ENCODE assay signal across 20 cellular contexts in genomic region chr1:172411791-172412338, GRCh38. TPM values are rescaled to one million over a fixed set of nuclear protein-coding genes. Genes with fewer than 3 reads are reported as not detected.
DNase-seq lines count a peak whose midpoint lies in the region; ATAC-seq and TF ChIP-seq lines count a peak whose summit lies in the region.
"Had no signal": no experiment of that assay in that cellular context is flagged by ENCODE, and none has a peak within 500 bp of the region (broad histone marks: within the 10 kb centered on the region; RNA-seq: fewer than 3 reads in every experiment).

No MANE protein-coding gene starts in this region.

- DNase-seq in activated naive CD8-positive, alpha-beta T cell treated with anti-CD3 and anti-CD28 coated beads, Interleukin-2, amount 50 U/mL, for 24 hours, result no peak
- no peak for DNase-seq in activated naive CD8-positive, alpha-beta T cell treated with anti-CD3 and anti-CD28 coated beads for 36 hours
- no peak for DNase-seq in Panc1 (ENCODE audit: low read depth, low spot score)
- DNase-seq in effector memory CD8-positive, alpha-beta T cell, result no peak
- DNase-seq in NCI-H2107 treated with DMSO at 0.1 percent for 48 hours (lab: John Stamatoyannopoulos, UW; ENCODE audit: unreplicated experiment), result no peak
- no peak for DNase-seq in gastrocnemius medialis
- DNase-seq in AG08396 (ENCODE audit: low spot score), result no peak
- DNase-seq: ACHN, AML-193, H9, NCI-H1417, NCI-H187, NCI-H226, NCI-H524, NCI-H82, SJCRH30 had no signal

- H3K36me3 ChIP-seq in Panc1 (ENCODE audit: control insufficient read depth, insufficient read depth, low read length) (no peaks in the 10 kb centered on the region), gastrocnemius medialis (no peaks in the 10 kb centered on the region)
- H3K36me3 ChIP-seq: SJCRH30 had no signal

- BruUV-seq in Panc1 (replicated peaks; lab: Mats Ljungman, UMichigan), result no TSS peak

- H3K9me3 Mint-ChIP-seq in activated naive CD8-positive, alpha-beta T cell treated with anti-CD3 and anti-CD28 coated beads, Interleukin-2, amount 50 U/mL, for 24 hours, result no peaks in the 10 kb centered on the region
- no peaks in the 10 kb centered on the region for H3K9me3 Mint-ChIP-seq in activated naive CD8-positive, alpha-beta T cell treated with anti-CD3 and anti-CD28 coated beads for 36 hours
- no peaks in the 10 kb centered on the region for H3K9me3 Mint-ChIP-seq in effector memory CD8-positive, alpha-beta T cell
- H3K9me3 Mint-ChIP-seq: H9 had no signal

- peak; percentile 28 for ATAC-seq in activated naive CD8-positive, alpha-beta T cell treated with anti-CD3 and anti-CD28 coated beads, Interleukin-2, amount 50 U/mL, for 24 hours
- ATAC-seq in Panc1 (no peak), gastrocnemius medialis (no peak)
- peak; percentile 36 for ATAC-seq in effector memory CD8-positive, alpha-beta T cell (replicated peaks)

- H3K4me3 Mint-ChIP-seq in activated naive CD8-positive, alpha-beta T cell treated with anti-CD3 and anti-CD28 coated beads, Interleukin-2, amount 50 U/mL, for 24 hours, result no peak overlapping the region
- no peak overlapping the region for H3K4me3 Mint-ChIP-seq in activated naive CD8-positive, alpha-beta T cell treated with anti-CD3 and anti-CD28 coated beads for 36 hours
- H3K4me3 Mint-ChIP-seq in effector memory CD8-positive, alpha-beta T cell, result no peak overlapping the region
- H3K4me3 Mint-ChIP-seq: H9 had no signal

- peak overlapping the region; percentile 24; the same call in 1 of the 2 replicates for H3K27ac ChIP-seq in Panc1 (ENCODE audit: low read length)
- no peak overlapping the region for H3K27ac ChIP-seq in gastrocnemius medialis
- H3K27ac ChIP-seq: C4-2B, HL-60, KMS-11, SJCRH30 had no signal

- no peaks in the 10 kb centered on the region for H3K27me3 Mint-ChIP-seq in activated naive CD8-positive, alpha-beta T cell treated with anti-CD3 and anti-CD28 coated beads, Interleukin-2, amount 50 U/mL, for 24 hours
- H3K27me3 Mint-ChIP-seq in activated naive CD8-positive, alpha-beta T cell treated with anti-CD3 and anti-CD28 coated beads for 36 hours, result no peaks in the 10 kb centered on the region
- H3K27me3 Mint-ChIP-seq in effector memory CD8-positive, alpha-beta T cell, result no peaks in the 10 kb centered on the region

- H3K4me1 Mint-ChIP-seq in activated naive CD8-positive, alpha-beta T cell treated with anti-CD3 and anti-CD28 coated beads, Interleukin-2, amount 50 U/mL, for 24 hours, result peaks cover 7% of the 10 kb centered on the region
- no peaks in the 10 kb centered on the region for H3K4me1 Mint-ChIP-seq in activated naive CD8-positive, alpha-beta T cell treated with anti-CD3 and anti-CD28 coated beads for 36 hours
- peaks cover 1 to 4% of the 10 kb centered on the region in 2 donors for H3K4me1 Mint-ChIP-seq in effector memory CD8-positive, alpha-beta T cell (ENCODE audit: low read depth in 2 of 2)

- H3K27me3 ChIP-seq in Panc1 (ENCODE audit: control insufficient read depth, insufficient read depth, low read length) (no peaks in the 10 kb centered on the region), gastrocnemius medialis (no peaks in the 10 kb centered on the region)
- H3K27me3 ChIP-seq: SJCRH30 had no signal

- H3K36me3 Mint-ChIP-seq in activated naive CD8-positive, alpha-beta T cell treated with anti-CD3 and anti-CD28 coated beads, Interleukin-2, amount 50 U/mL, for 24 hours (ENCODE audit: low read depth), result no peaks in the 10 kb centered on the region
- H3K36me3 Mint-ChIP-seq in activated naive CD8-positive, alpha-beta T cell treated with anti-CD3 and anti-CD28 coated beads for 36 hours, result peaks cover 2% of the 10 kb centered on the region
- no peaks in the 10 kb centered on the region for H3K36me3 Mint-ChIP-seq in effector memory CD8-positive, alpha-beta T cell (ENCODE audit: insufficient read depth)

- TF ChIP-seq CTCF in Panc1 (IDR thresholded peaks at IDR 0.05) (no peak), gastrocnemius medialis (IDR thresholded peaks at IDR 0.05 in 4 of 5, conservative IDR thresholded peaks at IDR 0.05 in 1 of 5) (no peak)

- no peak overlapping the region for H3K27ac Mint-ChIP-seq in activated naive CD8-positive, alpha-beta T cell treated with anti-CD3 and anti-CD28 coated beads, Interleukin-2, amount 50 U/mL, for 24 hours
- no peak overlapping the region for H3K27ac Mint-ChIP-seq in activated naive CD8-positive, alpha-beta T cell treated with anti-CD3 and anti-CD28 coated beads for 36 hours
- no peak overlapping the region for H3K27ac Mint-ChIP-seq in effector memory CD8-positive, alpha-beta T cell
- H3K27ac Mint-ChIP-seq: H9 had no signal

- H3K4me3 ChIP-seq in Panc1 (ENCODE audit: low read depth in 2 of 2, low read length in 2 of 2), result no peak overlapping the region
- H3K4me3 ChIP-seq in gastrocnemius medialis, result no peak overlapping the region
- H3K4me3 ChIP-seq: SJCRH30 had no signal

- POLR2A ChIA-PET in Panc1 (lab: Charles Lee), result interaction anchor here (0.6 to 0.7 kb wide), 2 partner anchors 192 to 335 kb away, joined by 4 to 14 read pairs; no protein-coding TSS in a partner anchor

- intact Hi-C loops in Panc1 (cut with micrococcal nuclease; ENCODE audit: unreplicated experiment), result no loop called here
- intact Hi-C loops in gastrocnemius medialis (cut with DNase I; ENCODE audit: low total_unique reads), result no loop called here

- H3K4me1 ChIP-seq in Panc1 (ENCODE audit: control insufficient read depth, insufficient read depth, low read length) (no peaks in the 10 kb centered on the region), gastrocnemius medialis (no peaks in the 10 kb centered on the region)
- H3K4me1 ChIP-seq: SJCRH30 had no signal

- in situ Hi-C loops in Panc1 (cut with HindIII; ENCODE audit: low pct_unique_long_range_greater_than_20kb, low sequenced_read_pairs) (no loop called here), gastrocnemius medialis (cut with MboI; ENCODE audit: low sequenced_read_pairs in 4 of 4) (loop anchor here in 2 of 4 donors (25.0 kb wide), 1 partner anchor 400 kb away; no protein-coding TSS in a partner anchor)

- no peaks in the 10 kb centered on the region for H3K9me3 ChIP-seq in Panc1 (ENCODE audit: control insufficient read depth, insufficient read depth, low read depth, low read length)
- no peaks in the 10 kb centered on the region for H3K9me3 ChIP-seq in gastrocnemius medialis
- H3K9me3 ChIP-seq: SJCRH30 had no signal

- CTCF ChIA-PET in Panc1 (lab: Charles Lee), result no interaction called here

- TF ChIP-seq POLR2A in gastrocnemius medialis (IDR thresholded peaks at IDR 0.05), result no peak

RNA-seq across cellular contexts. Expression of gene C1orf105, which starts 8.6 kb away (rescaled TPM):
- not detected for total RNA-seq in activated naive CD8-positive, alpha-beta T cell treated with anti-CD3 and anti-CD28 coated beads for 36 hours
- total RNA-seq in Panc1 (2021; ENCODE audit: unreplicated experiment), result not detected
- not detected for polyA plus RNA-seq in Panc1 (2012; ENCODE audit: insufficient read length)
- total RNA-seq in gastrocnemius medialis, result under 1 TPM in 2 of 4 donors, not detected in 2; 0.61 to 0.67 TPM
- total RNA-seq: H9, HT1080 had no signal

RNA-seq across cellular contexts. Expression of gene PIGC, which starts 32.0 kb away (rescaled TPM):
- 10 to 100 TPM; 18.5 to 20.1 TPM for total RNA-seq in activated naive CD8-positive, alpha-beta T cell treated with anti-CD3 and anti-CD28 coated beads for 36 hours
- total RNA-seq in Panc1 (2021; ENCODE audit: unreplicated experiment), result 23.6 TPM
- 22.0 TPM for polyA plus RNA-seq in Panc1 (2012; ENCODE audit: insufficient read length)
- 10 to 100 TPM in 3 of 4 donors, 1 to 10 TPM in 1; 9.6 to 13.7 (median 12.8) TPM for total RNA-seq in gastrocnemius medialis

Comparison
In these comparisons a context has a peak if more than half of its experiments do, and no peak if none do; other contexts are left out.
1. ATAC-seq: peak in activated naive CD8-positive, alpha-beta T cell treated with anti-CD3 and anti-CD28 coated beads, Interleukin-2, amount 50 U/mL, for 24 hours (single experiment) and effector memory CD8-positive, alpha-beta T cell (single experiment); none in Panc1 (single experiment) and gastrocnemius medialis (0 of 2).